ENCODE assay signal across 11 cellular contexts in genomic region chr1:94602312-94602711, GRCh38.
A peak's percentile ranks its signal among the peaks of the same experiment; 100 is the strongest.
DNase-seq lines count a peak whose midpoint lies in the region; ATAC-seq, FAIRE-seq and TF ChIP-seq lines count a peak whose summit lies in the region.
"Had no signal": no experiment of that assay in that cellular context is flagged by ENCODE, and none has a peak within 500 bp of the region (broad histone marks: within the 10 kb centered on the region; RNA-seq: fewer than 3 reads in every experiment).

No MANE protein-coding gene starts in this region.

- POLR2A ChIA-PET in HepG2 (lab: Yijun Ruan, JAX): no interaction called here

- no peak overlapping the region for H3K4me2 ChIP-seq in HepG2 (ENCODE audit: low read depth, low read length)

- TF ChIP-seq EP300 in HepG2 (IDR thresholded peaks at IDR 0.05; ENCODE audit: low read depth in 2 of 2, low read length in 2 of 2): no peak
- no peak for TF ChIP-seq EP300 in HepG2 (CRISPR knock-in tag; IDR thresholded peaks at IDR 0.05; ENCODE audit: borderline replicate concordance)

- no peak for TF ChIP-seq POLR2A in right lobe of liver (IDR thresholded peaks at IDR 0.05)
- TF ChIP-seq POLR2A in HepG2 (IDR thresholded peaks at IDR 0.05; ENCODE audit: insufficient read depth in 1 of 2, low read depth in 2 of 2, low read length in 2 of 2): no peak

- ATAC-seq in right lobe of liver: peak; percentile 52 to 64 (median 56)
- no peak for ATAC-seq in HepG2

- DNase-seq in right lobe of liver (no peak), HepG2 (ENCODE audit: low spot score) (no peak), SKM-1 (lab: John Stamatoyannopoulos, UW; ENCODE audit: unreplicated experiment) (peak; percentile 90), fibroblast of mammary gland (ENCODE audit: low read depth) (peak; percentile 77), urothelium cell line (ENCODE audit: low spot score) (peak; percentile 64), superior temporal gyrus (ENCODE audit: extremely low spot score) (no peak), iPS-NIHi7 (ENCODE audit: extremely low spot score) (no peak), SJCRH30 (no peak)
- DNase-seq: cortex of kidney; NCI-H510A; stimulated activated CD4-positive, alpha-beta T cell treated with anti-CD3 and anti-CD28 coated beads, Interleukin-15, amount 100 ng/mL, for 24 hours had no signal

- no peak overlapping the region for H3K27ac ChIP-seq in right lobe of liver
- no peak overlapping the region for H3K27ac ChIP-seq in HepG2 (ENCODE audit: extremely low read length, insufficient read depth, low read length)
- no peak overlapping the region for H3K27ac ChIP-seq in SJCRH30

- FAIRE-seq in HepG2 (lab: Jason Lieb, UNC): no peak
- FAIRE-seq in urothelium cell line (lab: Jason Lieb, UNC): no peak

- WGBS in right lobe of liver (ENCODE audit: insufficient coverage, low coverage, low lambda C conversion rate, missing lambda C conversion rate): 29% methylated on average over 10 of the region's 10 CpGs
- WGBS in HepG2 (ENCODE audit: low lambda C conversion rate): 30% methylated on average over 8 of the region's 10 CpGs

- H3K4me1 ChIP-seq in right lobe of liver: no peaks in the 10 kb centered on the region
- peaks cover 37% of the 10 kb centered on the region for H3K4me1 ChIP-seq in HepG2 (ENCODE audit: insufficient read depth, low read length)
- no peaks in the 10 kb centered on the region; the same call in 1 of the 2 replicates for H3K4me1 ChIP-seq in SJCRH30

- H3K27me3 ChIP-seq in right lobe of liver: no peaks in the 10 kb centered on the region
- H3K27me3 ChIP-seq in HepG2 (ENCODE audit: control insufficient read depth in 1 of 2, insufficient read depth in 2 of 2, low read length in 2 of 2): no peaks in the 10 kb centered on the region
- no peaks in the 10 kb centered on the region for H3K27me3 ChIP-seq in SJCRH30

- H3K79me2 ChIP-seq in HepG2 (ENCODE audit: insufficient read depth, low read length): no peaks in the 10 kb centered on the region

- no peak overlapping the region for H3K9ac ChIP-seq in HepG2 (ENCODE audit: insufficient read depth, low read depth, low read length)

- no peak overlapping the region for H2AFZ ChIP-seq in HepG2 (ENCODE audit: low read length)

- intact Hi-C loops in right lobe of liver (cut with DNase I) (no loop called here), HepG2 (cut with micrococcal nuclease; ENCODE audit: unreplicated experiment) (no loop called here)

- no peak for TF ChIP-seq CTCF in right lobe of liver (IDR thresholded peaks at IDR 0.05)
- no peak for TF ChIP-seq CTCF in HepG2 (CRISPR knock-in tag; IDR thresholded peaks at IDR 0.05)
- no peak for TF ChIP-seq CTCF in fibroblast of mammary gland (conservative IDR thresholded peaks at IDR 0.05; ENCODE audit: control insufficient read depth, insufficient read depth, low read depth, low read length)

- CTCF ChIA-PET in HepG2 (lab: Yijun Ruan, JAX; ENCODE audit: low intra/inter-chr PET ratio, low total read pairs): no interaction called here

- H3K36me3 ChIP-seq in right lobe of liver: no peaks in the 10 kb centered on the region
- H3K36me3 ChIP-seq in HepG2 (replicated peaks in 1 of 2; ENCODE audit: control insufficient read depth in 1 of 2, insufficient read depth in 2 of 2, low read length in 2 of 2): no peaks in the 10 kb centered on the region
- H3K36me3 ChIP-seq in SJCRH30: no peaks in the 10 kb centered on the region

- H4K20me1 ChIP-seq in HepG2 (ENCODE audit: insufficient read depth, low read length): no peaks in the 10 kb centered on the region

- H3K9me3 ChIP-seq in right lobe of liver (no peaks in the 10 kb centered on the region), HepG2 (ENCODE audit: low read length) (no peaks in the 10 kb centered on the region), SJCRH30 (replicated peaks) (no peaks in the 10 kb centered on the region)

- no peak for TF ChIP-seq RAD21 in HepG2 (CRISPR knock-in tag; IDR thresholded peaks at IDR 0.05)

- in situ Hi-C loops in HepG2 (cut with HindIII; ENCODE audit: extremely low pct_ligation_motif_present, low pct_unique_long_range_greater_than_20kb): loop anchor here (10.0 kb wide), 1 partner anchor 202 kb away; no protein-coding TSS in a partner anchor

- BruUV-seq in HepG2 (replicated peaks; lab: Mats Ljungman, UMichigan): no TSS peak

- H3K4me3 ChIP-seq in right lobe of liver: no peak overlapping the region
- H3K4me3 ChIP-seq in HepG2 (replicated peaks in 1 of 3; ENCODE audit: insufficient read depth in 1 of 3, low read depth in 2 of 3, low read length in 3 of 3): no peak overlapping the region
- H3K4me3 ChIP-seq in fibroblast of mammary gland (ENCODE audit: control insufficient read depth, low read depth, low read length): no peak overlapping the region
- H3K4me3 ChIP-seq in SJCRH30: no peak overlapping the region

TF ChIP-seq in HepG2, 621 proteins besides CTCF, POLR2A, EP300 and RAD21:
- TF ChIP-seq ZNF570 (CRISPR knock-in tag; IDR thresholded peaks at IDR 0.05; ENCODE audit: borderline replicate concordance): no peak
- TF ChIP-seq ZSCAN12 (CRISPR knock-in tag; IDR thresholded peaks at IDR 0.05): no peak
- no peak for TF ChIP-seq PTBP1 (IDR thresholded peaks at IDR 0.05; ENCODE audit: low read depth, low read length, poor library complexity, severe bottlenecking)
- TF ChIP-seq ZBTB21 (CRISPR knock-in tag; IDR thresholded peaks at IDR 0.05): no peak
- no peak for TF ChIP-seq MAFK (conservative IDR thresholded peaks at IDR 0.05 in 1 of 2, IDR thresholded peaks at IDR 0.05 in 1 of 2; ENCODE audit: low read length in 2 of 2)
- TF ChIP-seq HMG20B (CRISPR knock-in tag; conservative IDR thresholded peaks at IDR 0.05): no peak
- no peak for TF ChIP-seq GPBP1L1 (CRISPR knock-in tag; IDR thresholded peaks at IDR 0.05)

Comparison
In these comparisons a context has a peak if more than half of its experiments do, and no peak if none do; other contexts are left out.
1. DNase-seq: peak in SKM-1 (single experiment), fibroblast of mammary gland (single experiment) and urothelium cell line (single experiment); none in right lobe of liver (0 of 3), HepG2 (single experiment), superior temporal gyrus (single experiment), iPS-NIHi7 (single experiment) and SJCRH30 (0 of 2).